8 cellular contexts compared by ENCODE assay signal in genomic region chr10:68073631-68074403, GRCh38. TPM values are rescaled to one million over a fixed set of nuclear protein-coding genes. Genes with fewer than 3 reads are reported as not detected.
DNase-seq lines count a peak whose midpoint lies in the region; ATAC-seq, FAIRE-seq and TF ChIP-seq lines count a peak whose summit lies in the region.

No MANE protein-coding gene starts in this region.

- DNase-seq in SIG-M5 treated with dmso at 0.1 percent for 504 hours (lab: John Stamatoyannopoulos, UW; ENCODE audit: unreplicated experiment), result peak; percentile 26
- no peak for DNase-seq in SIG-M5 (lab: John Stamatoyannopoulos, UW)
- peak; percentile 23 for DNase-seq in fibroblast of gingiva (ENCODE audit: low read depth)
- no peak for DNase-seq in pancreas
- DNase-seq in retina, result no peak
- no peak for DNase-seq in T-helper 9 cell

- H3K27me3 ChIP-seq in pancreas, result no peaks in the 10 kb centered on the region

- H3K4me3 ChIP-seq in pancreas, result peak overlapping the region; percentile 66 to 98 (median 84)

- no peaks in the 10 kb centered on the region for H3K9me3 ChIP-seq in pancreas

- FAIRE-seq in pancreas (lab: Jason Lieb, UNC), result no peak

- 1 to 2% methylated on average over 10 of the region's 10 CpGs for WGBS in pancreas, 2 donors

- peak; percentile 37 for ATAC-seq in SK-N-SH treated with all-trans-retinoic acid at 6 μM for 48 hours
- ATAC-seq in pancreas, result peak in 2 of 4 donors; percentile 11 to 24
- ATAC-seq in HG02973 (IDR thresholded peaks at IDR 0.05; ENCODE audit: unreplicated experiment), result no peak

- H3K4me1 ChIP-seq in pancreas, result peaks cover 21 to 24% (median 23%) of the 10 kb centered on the region in 3 donors

- no peaks in the 10 kb centered on the region for H3K36me3 ChIP-seq in pancreas

- H3K27ac ChIP-seq in pancreas, result peak overlapping the region; percentile 92 to 95 (median 93)

- TF ChIP-seq CTCF in pancreas (IDR thresholded peaks at IDR 0.05), result no peak

- intact Hi-C loops in pancreas (cut with DNase I), result no loop called here

TF ChIP-seq in SK-N-SH treated with all-trans-retinoic acid at 6 μM for 48 hours, 23 proteins besides CTCF, POLR2A, EP300 and RAD21:
- TF ChIP-seq ESRRG (CRISPR knock-in tag; IDR thresholded peaks at IDR 0.05) (no peak), ZNF70 (CRISPR knock-in tag; IDR thresholded peaks at IDR 0.05) (no peak), POU6F1 (CRISPR knock-in tag; IDR thresholded peaks at IDR 0.05; ENCODE audit: borderline replicate concordance, low read depth) (no peak), TOX (CRISPR knock-in tag; IDR thresholded peaks at IDR 0.05; ENCODE audit: borderline replicate concordance) (no peak), TSHZ2 (CRISPR knock-in tag; IDR thresholded peaks at IDR 0.05) (no peak), ZC3H10 (CRISPR knock-in tag; IDR thresholded peaks at IDR 0.05) (no peak), BACH2 (CRISPR knock-in tag; IDR thresholded peaks at IDR 0.05; ENCODE audit: borderline replicate concordance) (no peak), OSR1 (CRISPR knock-in tag; IDR thresholded peaks at IDR 0.05) (no peak), ZFP30 (CRISPR knock-in tag; IDR thresholded peaks at IDR 0.05) (no peak), SNAI2 (CRISPR knock-in tag; IDR thresholded peaks at IDR 0.05) (no peak), CSDC2 (CRISPR knock-in tag; IDR thresholded peaks at IDR 0.05) (no peak), CSRNP3 (CRISPR knock-in tag; IDR thresholded peaks at IDR 0.05) (no peak), PATZ1 (CRISPR knock-in tag; IDR thresholded peaks at IDR 0.05; ENCODE audit: borderline replicate concordance) (no peak), TCF4 (CRISPR knock-in tag; IDR thresholded peaks at IDR 0.05; ENCODE audit: borderline replicate concordance) (no peak), ARNTL (CRISPR knock-in tag; IDR thresholded peaks at IDR 0.05; ENCODE audit: borderline replicate concordance, low read depth) (no peak), PPARA (CRISPR knock-in tag; IDR thresholded peaks at IDR 0.05; ENCODE audit: borderline replicate concordance) (no peak)

RNA-seq across cellular contexts. Expression of gene HERC4, which starts 1.3 kb away (rescaled TPM):
- 10 to 100 TPM; 11.2 to 30.7 (median 16.7) TPM for total RNA-seq in pancreas
- polyA plus RNA-seq in pancreas, result 10 to 100 TPM; 11.9 to 12.8 TPM

RNA-seq across cellular contexts. Expression of gene MYPN, which starts 35.5 kb away (rescaled TPM):
- under 1 TPM; 0.16 to 0.83 (median 0.41) TPM for total RNA-seq in pancreas
- under 1 TPM; 0.16 to 0.19 TPM for polyA plus RNA-seq in pancreas

Comparison
In these comparisons a context has a peak if more than half of its experiments do, and no peak if none do; other contexts are left out.
1. DNase-seq: peak in SIG-M5 treated with dmso at 0.1 percent for 504 hours (single experiment) and fibroblast of gingiva (single experiment); none in SIG-M5 (single experiment), pancreas (0 of 6), retina (single experiment) and T-helper 9 cell (single experiment).